Comparison of ENCODE assay signal across 8 cellular contexts in genomic region chr11:45847908-45848316, GRCh38. TPM values are rescaled to one million over a fixed set of nuclear protein-coding genes. Genes with fewer than 3 reads are reported as not detected.
A peak's percentile ranks its signal among the peaks of the same experiment; 100 is the strongest.
DNase-seq lines count a peak whose midpoint lies in the region; ATAC-seq and TF ChIP-seq lines count a peak whose summit lies in the region.

No MANE protein-coding gene starts in this region.

- peaks cover 14% of the 10 kb centered on the region for H3K4me1 ChIP-seq in fibroblast of lung (ENCODE audit: control insufficient read depth, extremely low read depth, insufficient read depth, low read length)
- H3K4me1 ChIP-seq in tibial artery: peaks cover 0 to 65% (median 55%) of the 10 kb centered on the region in 4 donors

- H3K9me3 Mint-ChIP-seq in natural killer cell: no peaks in the 10 kb centered on the region

- H4K20me1 ChIP-seq in fibroblast of lung (ENCODE audit: control insufficient read depth, extremely low read depth, insufficient read depth, low read length): no peaks in the 10 kb centered on the region

- peak overlapping the region; percentile 100 for H3K9ac ChIP-seq in fibroblast of lung (ENCODE audit: insufficient read depth, low read length)

- ATAC-seq in HG02610 (IDR thresholded peaks at IDR 0.05; ENCODE audit: unreplicated experiment) (peak; percentile 11), natural killer cell (peak; percentile 8 to 12 (median 11))

- H3K79me2 ChIP-seq in fibroblast of lung (ENCODE audit: control insufficient read depth, insufficient read depth, low read length): peaks cover 33% of the 10 kb centered on the region

- H3K9me3 ChIP-seq in fibroblast of lung (ENCODE audit: control insufficient read depth, insufficient read depth, low read depth, low read length): no peaks in the 10 kb centered on the region
- H3K9me3 ChIP-seq in tibial artery: no peaks in the 10 kb centered on the region

- peak overlapping the region; percentile 93 for H3K4me2 ChIP-seq in fibroblast of lung (ENCODE audit: extremely low read depth, insufficient read depth, low read length)

- peak overlapping the region; percentile 90 for H3K4me3 Mint-ChIP-seq in natural killer cell

- TF ChIP-seq CTCF in fibroblast of lung (conservative IDR thresholded peaks at IDR 0.05 in 1 of 2, IDR thresholded peaks at IDR 0.05 in 1 of 2; ENCODE audit: low read depth in 1 of 2, low read length in 2 of 2) (peak in 1 of 2 donors; percentile 30), natural killer cell (IDR thresholded peaks at IDR 0.05) (no peak), tibial artery (IDR thresholded peaks at IDR 0.05) (peak in 1 of 2 experiments; percentile 15)

- no peaks in the 10 kb centered on the region for H3K27me3 Mint-ChIP-seq in natural killer cell (ENCODE audit: low read depth in 2 of 2)

- peak overlapping the region; percentile 99 for H3K27ac ChIP-seq in fibroblast of lung (ENCODE audit: insufficient read depth, low read length)
- H3K27ac ChIP-seq in tibial artery: peak overlapping the region; percentile 97 to 99

- H3K4me1 Mint-ChIP-seq in natural killer cell: peaks cover 40 to 50% of the 10 kb centered on the region in 2 donors

- H3K4me3 ChIP-seq in fibroblast of lung (replicated peaks in 1 of 4; ENCODE audit: control extremely low read depth in 1 of 4, insufficient read depth in 1 of 4, low read depth in 3 of 4, low read length in 4 of 4) (peak overlapping the region; percentile 77 to 95 (median 92)), tibial artery (peak overlapping the region; percentile 91 to 98)

- DNase-seq in NCI-H146 (lab: John Stamatoyannopoulos, UW) (peak; percentile 47), NCI-H146 treated with DMSO at 0.1 percent for 48 hours (lab: John Stamatoyannopoulos, UW; ENCODE audit: unreplicated experiment) (no peak), NCI-H2227 treated with DMSO at 0.1 percent for 48 hours (lab: John Stamatoyannopoulos, UW) (peak; percentile 36), activated T-cell treated with anti-CD3 and anti-CD28 coated beads for 48 hours (ENCODE audit: low read depth) (peak; percentile 23), fibroblast of lung (ENCODE audit: low read depth in 2 of 2) (peak; percentile 60 to 75), natural killer cell (peak; percentile 47), tibial artery (peak; percentile 58 to 79)

- intact Hi-C loops in natural killer cell (cut with micrococcal nuclease) (loop anchor here (1.0 to 5.0 kb wide), 4 partner anchors 43 to 274 kb away; partner anchors contain the start of genes PHF21A and SLC35C1), tibial artery (cut with DNase I; ENCODE audit: low total_unique reads) (no loop called here)

- H2AFZ ChIP-seq in fibroblast of lung (ENCODE audit: low read length): peak overlapping the region; percentile 54

- no peaks in the 10 kb centered on the region for H3K36me3 Mint-ChIP-seq in natural killer cell

- H3K27ac Mint-ChIP-seq in natural killer cell: peak overlapping the region; percentile 96 to 98

- H3K27me3 ChIP-seq in fibroblast of lung (ENCODE audit: control insufficient read depth, insufficient read depth, low read length) (no peaks in the 10 kb centered on the region), tibial artery (no peaks in the 10 kb centered on the region)

- H3K36me3 ChIP-seq in fibroblast of lung (ENCODE audit: control insufficient read depth, insufficient read depth, low read length) (no peaks in the 10 kb centered on the region), tibial artery (no peaks in the 10 kb centered on the region)

RNA-seq across cellular contexts. Expression of gene CRY2, which starts 0.6 kb away (rescaled TPM):
- 17.5 and 21.5 TPM in 2 replicates for total RNA-seq in fibroblast of lung
- 8.3 and 8.4 TPM in 2 replicates for polyA plus RNA-seq in fibroblast of lung
- 7.2 and 8.0 TPM in 2 replicates for polyA plus RNA-seq in fibroblast of lung (2012)
- 28.6 and 32.7 TPM in 2 replicates for polyA minus RNA-seq in fibroblast of lung (ENCODE audit: low replicate concordance)
- 100 to 1,000 TPM; 124 to 214 (median 141) TPM for total RNA-seq in natural killer cell

RNA-seq across cellular contexts. Expression of gene MAPK8IP1, which starts 37.5 kb away (rescaled TPM):
- total RNA-seq in fibroblast of lung: 6.6 and 7.4 TPM in 2 replicates
- 3.8 and 5.7 TPM in 2 replicates for polyA plus RNA-seq in fibroblast of lung
- 7.5 and 11.3 TPM in 2 replicates for polyA plus RNA-seq in fibroblast of lung (2012)
- polyA minus RNA-seq in fibroblast of lung (ENCODE audit: low replicate concordance): 13.4 and 17.1 TPM in 2 replicates
- total RNA-seq in natural killer cell: 10 to 100 TPM in 2 of 3 donors, 1 to 10 TPM in 1; 9.7 to 21.5 (median 13.9) TPM

RNA-seq across cellular contexts. Expression of gene SLC35C1, which starts 43.0 kb away (rescaled TPM):
- total RNA-seq in fibroblast of lung: 10.4 and 11.8 TPM in 2 replicates
- 6.7 and 6.9 TPM in 2 replicates for polyA plus RNA-seq in fibroblast of lung
- 23.8 TPM in 2 replicates for polyA plus RNA-seq in fibroblast of lung (2012)
- 24.0 and 26.9 TPM in 2 replicates for polyA minus RNA-seq in fibroblast of lung (ENCODE audit: low replicate concordance)
- total RNA-seq in natural killer cell: 10 to 100 TPM in 1 of 3 donors, 1 to 10 TPM in 2; 7.1 to 11.9 (median 9.5) TPM

RNA-seq across cellular contexts. Expression of gene FREY1, which starts 59.2 kb away (rescaled TPM):
- total RNA-seq in fibroblast of lung (0.77 and 0.83 TPM in 2 replicates), natural killer cell (1 to 10 TPM; 3.7 to 6.8 (median 3.9) TPM)
- 0.11 TPM in 1 of 2 replicates, not detected in the other for polyA plus RNA-seq in fibroblast of lung
- polyA plus RNA-seq in fibroblast of lung (2012): not detected in 2 replicates
- polyA minus RNA-seq in fibroblast of lung (ENCODE audit: low replicate concordance): 0.79 TPM in 1 of 2 replicates, not detected in the other
